30 cellular contexts compared by ENCODE assay signal in genomic region chr7:135914346-135914745, GRCh38.
DNase-seq lines count a peak whose midpoint lies in the region; ATAC-seq and TF ChIP-seq lines count a peak whose summit lies in the region.
"Had no signal": no experiment of that assay in that cellular context is flagged by ENCODE, and none has a peak within 500 bp of the region (broad histone marks: within the 10 kb centered on the region; RNA-seq: fewer than 3 reads in every experiment).

No MANE protein-coding gene starts in this region.

- H3K4me1 ChIP-seq in cardiac muscle cell (ENCODE audit: low read depth): peaks cover 28% of the 10 kb centered on the region
- H3K4me1 ChIP-seq: adrenal gland, body of pancreas, gastroesophageal sphincter, prostate gland, transverse colon had no signal

- H3K9me3 ChIP-seq in cardiac muscle cell (ENCODE audit: low read depth): no peaks in the 10 kb centered on the region
- H3K9me3 ChIP-seq: adrenal gland, body of pancreas, gastroesophageal sphincter, neutrophil, prostate gland, transverse colon had no signal

- no peaks in the 10 kb centered on the region for H3K36me3 Mint-ChIP-seq in activated CD8-positive, alpha-beta memory T cell treated with anti-CD3 and anti-CD28 coated beads, Interleukin-2, amount 10 ng/mL, durations not matched to agents 7 days and 5 days
- H3K36me3 Mint-ChIP-seq: activated naive CD4-positive, alpha-beta T cell treated with anti-CD3 and anti-CD28 coated beads, Interleukin-2, amount 10 ng/mL, durations not matched to agents 7 days and 5 days; IgD-negative memory B cell; stimulated activated effector memory CD8-positive, alpha-beta T cell treated with anti-CD3 and anti-CD28 coated beads, Interleukin-12 subunit alpha, Interleukin-12 subunit beta, amount 100 ng/mL, for 72 hours had no signal

- CTCF ChIA-PET in activated CD8-positive, alpha-beta memory T cell treated with anti-CD3 and anti-CD28 coated beads, Interleukin-2, amount 10 ng/mL, durations not matched to agents 7 days and 5 days (lab: Charles Lee): no interaction called here

- H3K4me3 Mint-ChIP-seq in activated CD8-positive, alpha-beta memory T cell treated with anti-CD3 and anti-CD28 coated beads, Interleukin-2, amount 10 ng/mL, durations not matched to agents 7 days and 5 days: no peak overlapping the region
- H3K4me3 Mint-ChIP-seq: activated CD4-positive, alpha-beta memory T cell treated with anti-CD3 and anti-CD28 coated beads, Interleukin-2, amount 10 ng/mL, durations not matched to agents 7 days and 5 days; activated naive CD4-positive, alpha-beta T cell treated with anti-CD3 and anti-CD28 coated beads, Interleukin-2, amount 10 ng/mL, durations not matched to agents 7 days and 5 days; CD4-positive, alpha-beta T cell; IgD-negative memory B cell; mesothelial cell of epicardium; naive B cell; stimulated activated effector memory CD8-positive, alpha-beta T cell treated with anti-CD3 and anti-CD28 coated beads, Interleukin-12 subunit alpha, Interleukin-12 subunit beta, amount 100 ng/mL, for 72 hours; T-helper 2 cell treated with Interferon-gamma antibody and Interleukin-4, amounts not matched to agents 5 μg/mL and 100 μg/mL, for 36 hours had no signal

- DNase-seq in Right ventricle myocardium inferior (ENCODE audit: missing footprints) (no peak), cardiac septum (ENCODE audit: low spot score) (no peak), NCI-H2227 treated with DMSO at 0.1 percent for 48 hours (lab: John Stamatoyannopoulos, UW) (peak; percentile 42), cardiac muscle cell (ENCODE audit: low read depth in 1 of 2, low spot score in 1 of 2) (peak in 1 of 2 donors; percentile 49), GOT3 (lab: John Stamatoyannopoulos, UW) (no peak), GM10266 (ENCODE audit: extremely low spot score) (no peak), NCI-H526 (lab: John Stamatoyannopoulos, UW) (no peak)
- no peak for DNase-seq in activated CD8-positive, alpha-beta memory T cell treated with anti-CD3 and anti-CD28 coated beads, Interleukin-2, amount 10 ng/mL, durations not matched to agents 7 days and 5 days
- DNase-seq: activated CD4-positive, alpha-beta memory T cell treated with anti-CD3 and anti-CD28 coated beads, Interleukin-2, amount 10 ng/mL, durations not matched to agents 7 days and 5 days; activated CD4-positive, alpha-beta T cell treated with anti-CD3 and anti-CD28 coated beads for 1 hour; activated CD8-positive, alpha-beta memory T cell treated with anti-CD3 and anti-CD28 coated beads, Interleukin-2, amount 50 U/mL, for 48 hours; activated naive CD4-positive, alpha-beta T cell treated with anti-CD3 and anti-CD28 coated beads, Interleukin-2, amount 10 ng/mL, durations not matched to agents 7 days and 5 days; adrenal gland; body of pancreas; CD4-positive, alpha-beta T cell; MV-4-11; naive B cell; NCI-H2081; PC-9; SIG-M5; stimulated activated CD4-positive, alpha-beta T cell treated with anti-CD3 and anti-CD28 coated beads, Interleukin-15, amount 100 ng/mL, for 24 hours; transverse colon had no signal

- no peak overlapping the region for H3K4me3 ChIP-seq in cardiac muscle cell
- H3K4me3 ChIP-seq: adrenal gland, body of pancreas, gastroesophageal sphincter, GM12878, PC-9, prostate gland, transverse colon had no signal

- no peaks in the 10 kb centered on the region for H3K4me1 Mint-ChIP-seq in activated CD8-positive, alpha-beta memory T cell treated with anti-CD3 and anti-CD28 coated beads, Interleukin-2, amount 10 ng/mL, durations not matched to agents 7 days and 5 days
- H3K4me1 Mint-ChIP-seq: activated CD4-positive, alpha-beta memory T cell treated with anti-CD3 and anti-CD28 coated beads, Interleukin-2, amount 10 ng/mL, durations not matched to agents 7 days and 5 days; activated naive CD4-positive, alpha-beta T cell treated with anti-CD3 and anti-CD28 coated beads, Interleukin-2, amount 10 ng/mL, durations not matched to agents 7 days and 5 days; stimulated activated effector memory CD8-positive, alpha-beta T cell treated with anti-CD3 and anti-CD28 coated beads, Interleukin-12 subunit alpha, Interleukin-12 subunit beta, amount 100 ng/mL, for 72 hours had no signal

- H3K36me3 ChIP-seq in cardiac muscle cell: no peaks in the 10 kb centered on the region
- H3K36me3 ChIP-seq: adrenal gland, gastroesophageal sphincter, neutrophil, prostate gland, transverse colon had no signal

- no peak overlapping the region for H3K27ac Mint-ChIP-seq in activated CD8-positive, alpha-beta memory T cell treated with anti-CD3 and anti-CD28 coated beads, Interleukin-2, amount 10 ng/mL, durations not matched to agents 7 days and 5 days
- H3K27ac Mint-ChIP-seq: activated CD4-positive, alpha-beta memory T cell treated with anti-CD3 and anti-CD28 coated beads, Interleukin-2, amount 10 ng/mL, durations not matched to agents 7 days and 5 days; activated naive CD4-positive, alpha-beta T cell treated with anti-CD3 and anti-CD28 coated beads, Interleukin-2, amount 10 ng/mL, durations not matched to agents 7 days and 5 days; CD4-positive, alpha-beta T cell; IgD-negative memory B cell; mesothelial cell of epicardium; naive B cell; stimulated activated effector memory CD8-positive, alpha-beta T cell treated with anti-CD3 and anti-CD28 coated beads, Interleukin-12 subunit alpha, Interleukin-12 subunit beta, amount 100 ng/mL, for 72 hours; T-helper 2 cell treated with Interferon-gamma antibody and Interleukin-4, amounts not matched to agents 5 μg/mL and 100 μg/mL, for 36 hours had no signal

- H3K27me3 Mint-ChIP-seq in activated CD8-positive, alpha-beta memory T cell treated with anti-CD3 and anti-CD28 coated beads, Interleukin-2, amount 10 ng/mL, durations not matched to agents 7 days and 5 days: no peaks in the 10 kb centered on the region
- H3K27me3 Mint-ChIP-seq: activated CD4-positive, alpha-beta memory T cell treated with anti-CD3 and anti-CD28 coated beads, Interleukin-2, amount 10 ng/mL, durations not matched to agents 7 days and 5 days; activated naive CD4-positive, alpha-beta T cell treated with anti-CD3 and anti-CD28 coated beads, Interleukin-2, amount 10 ng/mL, durations not matched to agents 7 days and 5 days; CD4-positive, alpha-beta T cell; IgD-negative memory B cell; naive B cell had no signal

- peak overlapping the region; percentile 62 for H3K27ac ChIP-seq in cardiac muscle cell
- H3K27ac ChIP-seq: adrenal gland, body of pancreas, gastroesophageal sphincter, neutrophil, PC-9, prostate gland, transverse colon had no signal

- H3K27me3 ChIP-seq in cardiac muscle cell: no peaks in the 10 kb centered on the region
- H3K27me3 ChIP-seq: adrenal gland, body of pancreas, gastroesophageal sphincter, neutrophil, transverse colon had no signal

- peak; percentile 92 for ATAC-seq in Right ventricle myocardium inferior
- ATAC-seq in activated CD8-positive, alpha-beta memory T cell treated with anti-CD3 and anti-CD28 coated beads, Interleukin-2, amount 10 ng/mL, durations not matched to agents 7 days and 5 days: no peak
- ATAC-seq: body of pancreas; gastroesophageal sphincter; GM12878; stimulated activated effector memory CD8-positive, alpha-beta T cell treated with anti-CD3 and anti-CD28 coated beads, Interleukin-12 subunit alpha, Interleukin-12 subunit beta, amount 100 ng/mL, for 72 hours had no signal

- intact Hi-C loops in Right ventricle myocardium inferior (cut with DNase I) (loop anchor here (2.0 kb wide), 1 partner anchor 16 kb away; no protein-coding TSS in a partner anchor), cardiac septum (cut with DNase I) (loop anchor here (1.0 to 5.0 kb wide), 2 partner anchors 16 to 112 kb away; no protein-coding TSS in a partner anchor)

- no peak for TF ChIP-seq CTCF in cardiac muscle cell (IDR thresholded peaks at IDR 0.05; ENCODE audit: low read depth, low read length)
- no peak for TF ChIP-seq CTCF in GM10266 (IDR thresholded peaks at IDR 0.05; ENCODE audit: control insufficient read depth, insufficient read depth, low read depth, missing control alignments)

- no peaks in the 10 kb centered on the region for H3K9me3 Mint-ChIP-seq in activated CD8-positive, alpha-beta memory T cell treated with anti-CD3 and anti-CD28 coated beads, Interleukin-2, amount 10 ng/mL, durations not matched to agents 7 days and 5 days (ENCODE audit: low read depth)
- H3K9me3 Mint-ChIP-seq: activated CD4-positive, alpha-beta memory T cell treated with anti-CD3 and anti-CD28 coated beads, Interleukin-2, amount 10 ng/mL, durations not matched to agents 7 days and 5 days; activated naive CD4-positive, alpha-beta T cell treated with anti-CD3 and anti-CD28 coated beads, Interleukin-2, amount 10 ng/mL, durations not matched to agents 7 days and 5 days; CD4-positive, alpha-beta T cell; mesothelial cell of epicardium; stimulated activated effector memory CD8-positive, alpha-beta T cell treated with anti-CD3 and anti-CD28 coated beads, Interleukin-12 subunit alpha, Interleukin-12 subunit beta, amount 100 ng/mL, for 72 hours; T-helper 2 cell treated with Interferon-gamma antibody and Interleukin-4, amounts not matched to agents 5 μg/mL and 100 μg/mL, for 36 hours had no signal
